19 cellular contexts compared by ENCODE assay signal in genomic region chr1:184804220-184804619, GRCh38. TPM values are rescaled to one million over a fixed set of nuclear protein-coding genes. Genes with fewer than 3 reads are reported as not detected.
DNase-seq lines count a peak whose midpoint lies in the region; ATAC-seq, FAIRE-seq and TF ChIP-seq lines count a peak whose summit lies in the region.
"Had no signal": no experiment of that assay in that cellular context is flagged by ENCODE, and none has a peak within 500 bp of the region (broad histone marks: within the 10 kb centered on the region; RNA-seq: fewer than 3 reads in every experiment).

No MANE protein-coding gene starts in this region.

- H4K8ac ChIP-seq in IMR-90 (ENCODE audit: low read depth in 2 of 2, low read length in 2 of 2) = no peak overlapping the region

- H3K4me1 ChIP-seq in IMR-90 (ENCODE audit: control insufficient read depth, insufficient read depth, low read length) = peaks cover 7% of the 10 kb centered on the region
- H3K4me1 ChIP-seq in K562 (replicated peaks in 1 of 2; ENCODE audit: control insufficient read depth in 2 of 2, insufficient read depth in 2 of 2, low read length in 2 of 2) = peaks cover 10 to 11% of the 10 kb centered on the region in 2 experiments; a peak in 4 of 5 replicates
- peaks cover 11 to 42% (median 26%) of the 10 kb centered on the region in 3 donors for H3K4me1 ChIP-seq in skeletal muscle tissue (ENCODE audit: control insufficient read depth in 3 of 3, insufficient read depth in 3 of 3, low read length in 3 of 3)

- no peak overlapping the region for H2AK9ac ChIP-seq in IMR-90 (replicated peaks; ENCODE audit: low read depth, low read length, poor library complexity)

- dilution Hi-C loops in IMR-90 (cut with HindIII; ENCODE audit: low sequenced_read_pairs, unreplicated experiment) = loop anchor here (25.0 kb wide), 1 partner anchor 183 kb away; no protein-coding TSS in a partner anchor

- H3K4ac ChIP-seq in IMR-90 (ENCODE audit: low read depth, low read length) = no peak overlapping the region

- no peak overlapping the region for H4K91ac ChIP-seq in IMR-90 (ENCODE audit: insufficient read depth, low read depth, low read length)

- H3K27me3 ChIP-seq in IMR-90 (ENCODE audit: control insufficient read depth, insufficient read depth, low read length) = no peaks in the 10 kb centered on the region
- no peaks in the 10 kb centered on the region for H3K27me3 ChIP-seq in K562 (ENCODE audit: control insufficient read depth in 2 of 2, insufficient read depth in 2 of 2, low read length in 2 of 2)
- no peaks in the 10 kb centered on the region for H3K27me3 ChIP-seq in skeletal muscle tissue (ENCODE audit: control insufficient read depth in 3 of 3, insufficient read depth in 3 of 3, low read length in 3 of 3)
- H3K27me3 ChIP-seq in MG63 = no peaks in the 10 kb centered on the region
- H3K27me3 ChIP-seq: BLaER1 treated with 17β-estradiol and CSF1 and Interleukin-3, amounts not matched to agents 10 nM and 100 nM had no signal

- H3K36me3 ChIP-seq in IMR-90 (ENCODE audit: control insufficient read depth, insufficient read depth, low read length) (peaks cover 1% of the 10 kb centered on the region; the same call in 1 of the 2 replicates), K562 (ENCODE audit: control insufficient read depth, insufficient read depth, low read length) (peaks cover 26% of the 10 kb centered on the region; the same call in 2 of the 3 replicates), skeletal muscle tissue (ENCODE audit: control insufficient read depth in 3 of 3, insufficient read depth in 3 of 3, low read length in 3 of 3) (peaks cover 0 to 15% (median 5%) of the 10 kb centered on the region in 3 donors), MG63 (no peaks in the 10 kb centered on the region; the same call in 1 of the 2 replicates)
- H3K36me3 ChIP-seq: HAP-1 had no signal

- 0 out of 2 replicates have a peak overlapping the region, but pooled peaks have one; percentile 19 for H3K14ac ChIP-seq in IMR-90 (replicated peaks; ENCODE audit: low read depth, low read length)

- no peak overlapping the region for H3K4me3 Mint-ChIP-seq in activated T-helper 1 cell treated with anti-CD3 and anti-CD28 coated beads, Interleukin-12 subunit alpha, Interleukin-12 subunit beta, Interleukin-2, Interleukin-4 antibody, amounts not matched to agents 30 ng/mL and 10 ng/mL and 1 ng/mL, durations not matched to agents 14 hours and 24 hours and 36 hours
- H3K4me3 Mint-ChIP-seq: B cell; CD8-positive, alpha-beta memory T cell had no signal

- no peak overlapping the region for H3K4me2 ChIP-seq in IMR-90 (ENCODE audit: low read depth, low read length)
- no peak overlapping the region for H3K4me2 ChIP-seq in K562 (ENCODE audit: insufficient read depth, low read length)
- H3K4me2 ChIP-seq: BLaER1 treated with 17β-estradiol and CSF1 and Interleukin-3, amounts not matched to agents 10 nM and 100 nM had no signal

- H3K4me3 ChIP-seq in IMR-90 (ENCODE audit: insufficient read depth, low read depth, low read length) (no peak overlapping the region), K562 (no peak overlapping the region), skeletal muscle tissue (ENCODE audit: low read length in 3 of 3) (no peak overlapping the region), MG63 (no peak overlapping the region)
- H3K4me3 ChIP-seq: BLaER1 treated with 17β-estradiol and CSF1 and Interleukin-3, amounts not matched to agents 10 nM and 100 nM; GM12878; GM23248; HAP-1 had no signal

- no CpG with 5 or more reads among the region's 3 CpGs for WGBS in IMR-90 (ENCODE audit: extremely low coverage in 2 of 2, insufficient read length in 1 of 2), 2 experiments
- 65% methylated on average over 3 of the region's 3 CpGs for WGBS in K562 (ENCODE audit: insufficient coverage, low coverage, missing lambda C conversion rate)

- no peak overlapping the region for H2AFZ ChIP-seq in IMR-90 (replicated peaks; ENCODE audit: low read length, poor library complexity)
- H2AFZ ChIP-seq in K562 (ENCODE audit: low read depth, low read length) = no peak overlapping the region
- H2AFZ ChIP-seq: GM23248 had no signal

- no TSS peak for BruUV-seq in IMR-90 (replicated peaks; lab: Mats Ljungman, UMichigan)
- BruUV-seq in K562 (replicated peaks; lab: Mats Ljungman, UMichigan) = no TSS peak

- no peaks in the 10 kb centered on the region; the same call in 1 of the 2 replicates for H4K20me1 ChIP-seq in IMR-90 (ENCODE audit: insufficient read depth, low read length)
- H4K20me1 ChIP-seq in K562 (replicated peaks; ENCODE audit: control insufficient read depth, insufficient read depth, low read length) = no peaks in the 10 kb centered on the region
- H4K20me1 ChIP-seq: BLaER1 treated with 17β-estradiol and CSF1 and Interleukin-3, amounts not matched to agents 10 nM and 100 nM had no signal

- H2BK120ac ChIP-seq in IMR-90 (ENCODE audit: low read depth, low read length) = no peak overlapping the region

- H3K27ac Mint-ChIP-seq in activated T-helper 1 cell treated with anti-CD3 and anti-CD28 coated beads, Interleukin-12 subunit alpha, Interleukin-12 subunit beta, Interleukin-2, Interleukin-4 antibody, amounts not matched to agents 30 ng/mL and 10 ng/mL and 1 ng/mL, durations not matched to agents 14 hours and 24 hours and 36 hours = no peak overlapping the region
- H3K27ac Mint-ChIP-seq: B cell had no signal

- POLR2A ChIA-PET in IMR-90 (lab: Charles Lee; ENCODE audit: unreplicated experiment) (no interaction called here), K562 (lab: Yijun Ruan, JAX) (interaction anchor here (7.1 kb wide), 1 partner anchor 170 kb away, joined by 30 read pairs; the partner anchor contains the start of gene NIBAN1)

- TF ChIP-seq POLR2A in IMR-90 (IDR thresholded peaks at IDR 0.05; ENCODE audit: low read depth, low read length) = no peak
- no peak for TF ChIP-seq POLR2A in K562 (conservative IDR thresholded peaks at IDR 0.05)

- no peaks in the 10 kb centered on the region for H3K27me3 Mint-ChIP-seq in activated T-helper 1 cell treated with anti-CD3 and anti-CD28 coated beads, Interleukin-12 subunit alpha, Interleukin-12 subunit beta, Interleukin-2, Interleukin-4 antibody, amounts not matched to agents 30 ng/mL and 10 ng/mL and 1 ng/mL, durations not matched to agents 14 hours and 24 hours and 36 hours (ENCODE audit: insufficient read depth)
- H3K27me3 Mint-ChIP-seq: B cell; CD8-positive, alpha-beta memory T cell had no signal

- H2BK15ac ChIP-seq in IMR-90 (ENCODE audit: low read depth, low read length) = no peak overlapping the region

- ATAC-seq in IMR-90 (ENCODE audit: low read depth) (no peak), K562 (no peak), esophagus mucosa (peak; percentile 70)
- ATAC-seq: GM12878 had no signal

- H3K4me1 Mint-ChIP-seq in activated T-helper 1 cell treated with anti-CD3 and anti-CD28 coated beads, Interleukin-12 subunit alpha, Interleukin-12 subunit beta, Interleukin-2, Interleukin-4 antibody, amounts not matched to agents 30 ng/mL and 10 ng/mL and 1 ng/mL, durations not matched to agents 14 hours and 24 hours and 36 hours (ENCODE audit: low read depth) = peaks cover 6% of the 10 kb centered on the region

- H3K9me3 Mint-ChIP-seq in activated T-helper 1 cell treated with anti-CD3 and anti-CD28 coated beads, Interleukin-12 subunit alpha, Interleukin-12 subunit beta, Interleukin-2, Interleukin-4 antibody, amounts not matched to agents 30 ng/mL and 10 ng/mL and 1 ng/mL, durations not matched to agents 14 hours and 24 hours and 36 hours = no peaks in the 10 kb centered on the region
- H3K9me3 Mint-ChIP-seq: CD8-positive, alpha-beta memory T cell had no signal

- H3K79me1 ChIP-seq in IMR-90 (ENCODE audit: low read depth in 1 of 2, low read length in 2 of 2) = no peaks in the 10 kb centered on the region

- in situ Hi-C loops in IMR-90 (cut with MboI; ENCODE audit: low sequenced_read_pairs) (loop anchor here (10.0 to 25.0 kb wide), 2 partner anchors 361 to 883 kb away; no protein-coding TSS in a partner anchor), K562 (cut with MboI) (loop anchor here (10.0 kb wide), 1 partner anchor 891 kb away; no protein-coding TSS in a partner anchor)

- TF ChIP-seq CTCF in IMR-90 (conservative IDR thresholded peaks at IDR 0.05; ENCODE audit: low read depth, low read length) (no peak), K562 (IDR thresholded peaks at IDR 0.05 in 2 of 3, conservative IDR thresholded peaks at IDR 0.05 in 1 of 3; ENCODE audit: insufficient read depth in 2 of 3, low read depth in 1 of 3, low read length in 3 of 3) (no peak)

- no peak for FAIRE-seq in K562 (lab: Jason Lieb, UNC)
- FAIRE-seq: GM12878, GM19239 had no signal

- DNase-seq in IMR-90 = no peak
- DNase-seq in K562 (ENCODE audit: extremely low read depth in 1 of 4, low spot score in 3 of 4) = no peak
- no peak for DNase-seq in activated T-helper 1 cell treated with anti-CD3 and anti-CD28 coated beads, Interleukin-12 subunit alpha, Interleukin-12 subunit beta, Interleukin-2, Interleukin-4 antibody, amounts not matched to agents 30 ng/mL and 10 ng/mL and 1 ng/mL, durations not matched to agents 14 hours and 24 hours and 36 hours (ENCODE audit: low spot score)
- no peak for DNase-seq in stimulated activated CD4-positive, alpha-beta T cell treated with anti-CD3 and anti-CD28 coated beads, Interleukin-2, amount 100 ng/mL, for 24 hours
- DNase-seq in MG63 = no peak
- DNase-seq: CD8-positive, alpha-beta memory T cell; COR-L47; DMS 273 treated with DMSO at 0.1 percent for 48 hours; DMS53; DND-41; EL; GM23248 had no signal

- no peak overlapping the region for H3K9ac ChIP-seq in IMR-90 (ENCODE audit: low read depth, low read length)
- H3K9ac ChIP-seq in K562 (ENCODE audit: insufficient read depth in 1 of 2, low read depth in 2 of 2, low read length in 2 of 2) = no peak overlapping the region
- peak overlapping the region in 1 of 3 donors; percentile 12 for H3K9ac ChIP-seq in skeletal muscle tissue (ENCODE audit: low read depth in 1 of 3, low read length in 3 of 3)
- H3K9ac ChIP-seq: BLaER1 treated with 17β-estradiol and CSF1 and Interleukin-3, amounts not matched to agents 10 nM and 100 nM; GM23248 had no signal

- H3K9me3 ChIP-seq in IMR-90 (ENCODE audit: control insufficient read depth, insufficient read depth, low read length) (no peaks in the 10 kb centered on the region), K562 (replicated peaks; ENCODE audit: control insufficient read depth, insufficient read depth, low read depth, low read length) (no peaks in the 10 kb centered on the region), skeletal muscle tissue (ENCODE audit: control insufficient read depth in 3 of 3, low read length in 3 of 3) (no peaks in the 10 kb centered on the region), MG63 (no peaks in the 10 kb centered on the region)
- H3K9me3 ChIP-seq: BLaER1 treated with 17β-estradiol and CSF1 and Interleukin-3, amounts not matched to agents 10 nM and 100 nM; HAP-1 had no signal

- H3K56ac ChIP-seq in IMR-90 (ENCODE audit: extremely low read depth, insufficient read depth, low read length) = no peak overlapping the region

- no peak overlapping the region for H3K23ac ChIP-seq in IMR-90 (ENCODE audit: low read depth, low read length)

- H3K9me1 ChIP-seq in IMR-90 (ENCODE audit: insufficient read depth, low read length) (peaks cover 14% of the 10 kb centered on the region), K562 (ENCODE audit: control insufficient read depth, insufficient read depth, low read length) (no peaks in the 10 kb centered on the region)

- H3K36me3 Mint-ChIP-seq in activated T-helper 1 cell treated with anti-CD3 and anti-CD28 coated beads, Interleukin-12 subunit alpha, Interleukin-12 subunit beta, Interleukin-2, Interleukin-4 antibody, amounts not matched to agents 30 ng/mL and 10 ng/mL and 1 ng/mL, durations not matched to agents 14 hours and 24 hours and 36 hours (ENCODE audit: low read depth) = peaks cover 21% of the 10 kb centered on the region

- no peak overlapping the region for H4K5ac ChIP-seq in IMR-90 (ENCODE audit: low read depth, low read length)

- CTCF ChIA-PET in IMR-90 (lab: Yijun Ruan, JAX) = interaction anchor here (2.1 kb wide), 2 partner anchors 177 to 366 kb away, joined by 9 to 21 read pairs; no protein-coding TSS in a partner anchor
- CTCF ChIA-PET in K562 (lab: Yijun Ruan, JAX; ENCODE audit: low intra/inter-chr PET ratio) = interaction anchor here (0.7 to 4.1 kb wide), 2 partner anchors 178 to 368 kb away, joined by 3 to 62 read pairs; no protein-coding TSS in a partner anchor

- no peak overlapping the region for H2AK5ac ChIP-seq in IMR-90 (ENCODE audit: low read depth, low read length)

- no peak for TF ChIP-seq EP300 in K562 (IDR thresholded peaks at IDR 0.05; ENCODE audit: low read length)

- H2BK20ac ChIP-seq in IMR-90 (ENCODE audit: low read depth, low read length) = no peak overlapping the region

- intact Hi-C loops in IMR-90 (cut with micrococcal nuclease) (loop anchor here (10.0 kb wide), 1 partner anchor 871 kb away; no protein-coding TSS in a partner anchor), K562 (cut with micrococcal nuclease) (no loop called here)
- intact Hi-C loops in activated T-helper 1 cell treated with anti-CD3 and anti-CD28 coated beads, Interleukin-12 subunit alpha, Interleukin-12 subunit beta, Interleukin-2, Interleukin-4 antibody, amounts not matched to agents 30 ng/mL and 10 ng/mL and 1 ng/mL, durations not matched to agents 14 hours and 24 hours and 36 hours (cut with micrococcal nuclease) = loop anchor here (2.0 kb wide), 1 partner anchor 89 kb away; no protein-coding TSS in a partner anchor

- H3K27ac ChIP-seq in IMR-90 (ENCODE audit: insufficient read depth, low read length) = no peak overlapping the region
- no peak overlapping the region for H3K27ac ChIP-seq in K562 (ENCODE audit: extremely low read depth, low read depth, low read length)
- peak overlapping the region; percentile 36 for H3K27ac ChIP-seq in skeletal muscle tissue (ENCODE audit: low read depth, low read length)
- H3K27ac ChIP-seq: BLaER1 treated with 17β-estradiol and CSF1 and Interleukin-3, amounts not matched to agents 10 nM and 100 nM; GM23248 had no signal

- no peak for TF ChIP-seq RAD21 in IMR-90 (IDR thresholded peaks at IDR 0.05; ENCODE audit: low read length)
- TF ChIP-seq RAD21 in K562 (CRISPR knock-in tag; conservative IDR thresholded peaks at IDR 0.05 in 1 of 2, IDR thresholded peaks at IDR 0.05 in 1 of 2) = no peak

- no peak overlapping the region for H3K18ac ChIP-seq in IMR-90 (ENCODE audit: low read depth, low read length)

- H3K79me2 ChIP-seq in K562 (ENCODE audit: control insufficient read depth, insufficient read depth, low read length) = no peaks in the 10 kb centered on the region

- H2BK5ac ChIP-seq in IMR-90 (ENCODE audit: low read depth, low read length, poor library complexity, severe bottlenecking) = no peak overlapping the region

RNA-seq across cellular contexts. Expression of gene EDEM3, which starts 49.6 kb away (rescaled TPM):
- total RNA-seq in IMR-90 (2012; rRNA removed) (29.9 and 50.5 TPM in 2 replicates), K562 (2014; rRNA removed) (27.9 and 30.9 TPM in 2 replicates), K562 (2014; rRNA removed; fragmentation: Illumina TruSeq; extraction: Trizol) (46.6 and 47.9 TPM in 2 replicates), K562 (2015; rRNA removed; fragmentation: Illumina TruSeq; extraction: Trizol) (40.9 and 45.9 TPM in 2 replicates), K562 (2021) (30.7 and 40.3 TPM in 2 replicates), esophagus mucosa (18.2 TPM), skeletal muscle tissue (28.2 TPM)
- polyA plus RNA-seq in IMR-90 (2012; rRNA removed) (10.2 and 17.5 TPM in 2 replicates), K562 (2011; rRNA removed) (27.3 and 28.0 TPM in 2 replicates), K562 (2014; fragmentation: Illumina TruSeq; extraction: Trizol) (22.3 and 31.6 TPM in 2 replicates), K562 (2014; fragmentation: Nextera tagmentation; extraction: Ambion mirVana) (10 to 100 TPM; 15.8 to 18.5 TPM), K562 (2014; rRNA removed) (16.6 and 19.5 TPM in 2 replicates)
- 1.2 and 1.6 TPM in 2 replicates for polyA plus RNA-seq in IMR-90 (2012; cell fraction: cytosol; rRNA removed)
- polyA plus RNA-seq in IMR-90 (2012; cell fraction: nucleus; rRNA removed; ENCODE audit: low replicate concordance) = 2.1 and 18.2 TPM in 2 replicates
- total RNA-seq in K562 (2011; cell fraction: chromatin; rRNA removed; ENCODE audit: low replicate concordance) = 30.0 and 65.7 TPM in 2 replicates
- 18.3 and 23.0 TPM in 2 replicates for total RNA-seq in K562 (2011; cell fraction: nucleolus; rRNA removed)
- 49.9 and 51.0 TPM in 2 replicates for total RNA-seq in K562 (2011; cell fraction: nucleoplasm; rRNA removed)
- polyA plus RNA-seq in K562 (2011; cell fraction: cytosol; rRNA removed) = 3.5 and 9.9 TPM in 2 replicates
- polyA plus RNA-seq in K562 (2011; cell fraction: nucleus; rRNA removed) = 24.2 and 34.5 TPM in 2 replicates
- 20.5 and 21.3 TPM in 2 replicates for polyA plus RNA-seq in K562 (2012)
- polyA minus RNA-seq in K562 (2011; rRNA and poly(A)+ RNA removed) = 137 and 138 TPM in 2 replicates
- 33.3 and 55.8 TPM in 2 replicates for polyA minus RNA-seq in K562 (2011; cell fraction: cytosol; rRNA and poly(A)+ RNA removed)
- polyA minus RNA-seq in K562 (2011; cell fraction: nucleus; rRNA and poly(A)+ RNA removed) = 17.2 and 36.8 TPM in 2 replicates
- 23.8 and 28.5 TPM in 2 replicates for total RNA-seq in activated T-helper 1 cell treated with anti-CD3 and anti-CD28 coated beads, Interleukin-12 subunit alpha, Interleukin-12 subunit beta, Interleukin-2, Interleukin-4 antibody, amounts not matched to agents 30 ng/mL and 10 ng/mL and 1 ng/mL, durations not matched to agents 14 hours and 24 hours and 36 hours
- total RNA-seq in MG63 (2014; rRNA removed; shearing (Covaris generic); ENCODE audit: low replicate concordance) = 17.9 and 20.0 TPM in 2 replicates
